ENCODE assay signal across 10 cellular contexts in the genomic region with DNA sequence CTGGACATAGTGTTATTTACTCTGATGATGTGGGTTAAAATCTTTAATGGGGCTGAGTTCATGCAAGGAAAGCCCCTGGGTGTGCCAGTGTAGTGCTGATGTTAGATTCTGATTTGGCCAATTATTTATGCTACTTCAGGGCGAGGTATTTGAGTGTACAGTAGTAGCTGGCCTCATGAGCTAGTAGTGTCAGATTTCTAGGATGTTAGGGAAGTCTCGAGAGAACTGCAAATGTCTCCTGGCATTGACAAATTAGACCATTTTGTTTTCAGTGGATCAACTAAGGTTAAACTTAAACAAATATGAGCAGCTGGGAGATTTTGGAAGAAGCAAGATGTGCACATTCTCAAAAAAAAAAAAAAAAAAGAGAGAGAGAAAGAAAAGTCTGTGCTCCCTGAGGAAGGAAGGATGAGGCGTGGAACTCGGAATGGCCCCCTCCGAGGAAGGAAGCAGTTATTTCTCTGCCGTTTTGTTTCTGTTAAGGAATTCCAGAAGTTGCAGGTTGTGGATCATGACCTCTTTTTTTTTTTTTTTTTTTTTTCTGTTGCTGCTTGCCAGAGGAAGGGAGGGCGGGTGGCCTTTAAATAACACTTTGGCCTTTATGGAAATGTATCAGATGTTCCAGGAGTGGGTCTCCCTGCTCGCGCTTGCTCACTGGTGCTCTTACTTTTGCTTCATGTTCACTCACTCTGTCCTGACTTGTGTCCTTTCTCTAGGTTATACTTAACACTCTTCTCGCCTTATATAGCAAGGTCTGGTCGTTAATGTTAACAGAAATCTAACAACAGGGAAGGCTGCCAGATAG.
DNase-seq lines count a peak whose midpoint lies in the region; ATAC-seq, FAIRE-seq and TF ChIP-seq lines count a peak whose summit lies in the region.
"Had no signal": no experiment of that assay in that cellular context is flagged by ENCODE, and none has a peak within 500 bp of the region (broad histone marks: within the 10 kb centered on the region; RNA-seq: fewer than 3 reads in every experiment).

No MANE protein-coding gene starts in this region.

- no peaks in the 10 kb centered on the region for H3K36me3 Mint-ChIP-seq in mesothelial cell of epicardium

- TF ChIP-seq EP300 in tibial nerve (IDR thresholded peaks at IDR 0.05), result peak in 1 of 2 donors; percentile 78

- peak overlapping the region; percentile 98 for H3K27ac Mint-ChIP-seq in mesothelial cell of epicardium

- no peaks in the 10 kb centered on the region for H3K27me3 ChIP-seq in tibial nerve

- peak overlapping the region; percentile 64 for H3K4me3 Mint-ChIP-seq in mesothelial cell of epicardium

- peak; percentile 24 for DNase-seq in NCI-H446 treated with DMSO at 0.1 percent for 48 hours (lab: John Stamatoyannopoulos, UW)
- DNase-seq in mesothelial cell of epicardium (ENCODE audit: low spot score in 2 of 2, unreplicated experiment in 2 of 2), result no peak
- DNase-seq in tibial nerve (ENCODE audit: low spot score in 2 of 2), result peak in 1 of 2 donors; percentile 36
- no peak for DNase-seq in mesenteric fat pad (ENCODE audit: low spot score)
- DNase-seq in lower leg skin (ENCODE audit: low spot score in 2 of 2), result no peak
- DNase-seq: effector CD8-positive, alpha-beta T cell; NCI-H1436 had no signal

- no peak for TF ChIP-seq CTCF in mesothelial cell of epicardium (IDR thresholded peaks at IDR 0.05; ENCODE audit: unreplicated experiment)
- no peak for TF ChIP-seq CTCF in tibial nerve (IDR thresholded peaks at IDR 0.05)
- no peak for TF ChIP-seq CTCF in lower leg skin (IDR thresholded peaks at IDR 0.05)

- H3K36me3 ChIP-seq in tibial nerve, result no peaks in the 10 kb centered on the region

- H3K4me3 ChIP-seq in tibial nerve (peak overlapping the region; percentile 27 to 60 (median 44)), lower leg skin (ENCODE audit: low read depth, poor library complexity, severe bottlenecking) (no peak overlapping the region)

- intact Hi-C loops in lower leg skin (cut with DNase I; ENCODE audit: low total_unique reads), result no loop called here

- FAIRE-seq in endometrium (lab: Jason Lieb, UNC), result peak; percentile 33
- FAIRE-seq: TTC549 had no signal

- H3K27ac ChIP-seq in tibial nerve, result peak overlapping the region; percentile 90 to 98 (median 94)

- H3K9me3 Mint-ChIP-seq in mesothelial cell of epicardium, result no peaks in the 10 kb centered on the region

- WGBS in tibial nerve, 2 donors, result 14 to 17% methylated on average over 11 of the region's 11 CpGs
- WGBS in lower leg skin, 2 donors, result 29 to 31% methylated on average over 11 of the region's 11 CpGs

- no peaks in the 10 kb centered on the region for H3K27me3 Mint-ChIP-seq in mesothelial cell of epicardium (ENCODE audit: low read depth)

- no peak for ATAC-seq in GM18519 (IDR thresholded peaks at IDR 0.05; ENCODE audit: low FRiP score, unreplicated experiment)

- peak in 1 of 2 donors; percentile 33 for TF ChIP-seq POLR2A in tibial nerve (IDR thresholded peaks at IDR 0.05)
- no peak for TF ChIP-seq POLR2A in lower leg skin (IDR thresholded peaks at IDR 0.05)

- H3K4me1 Mint-ChIP-seq in mesothelial cell of epicardium, result peaks cover 48% of the 10 kb centered on the region

- H3K9me3 ChIP-seq in tibial nerve, result no peaks in the 10 kb centered on the region

- H3K4me1 ChIP-seq in tibial nerve, result peaks cover 0 to 88% (median 37%) of the 10 kb centered on the region in 4 donors
